In the genomic region with DNA sequence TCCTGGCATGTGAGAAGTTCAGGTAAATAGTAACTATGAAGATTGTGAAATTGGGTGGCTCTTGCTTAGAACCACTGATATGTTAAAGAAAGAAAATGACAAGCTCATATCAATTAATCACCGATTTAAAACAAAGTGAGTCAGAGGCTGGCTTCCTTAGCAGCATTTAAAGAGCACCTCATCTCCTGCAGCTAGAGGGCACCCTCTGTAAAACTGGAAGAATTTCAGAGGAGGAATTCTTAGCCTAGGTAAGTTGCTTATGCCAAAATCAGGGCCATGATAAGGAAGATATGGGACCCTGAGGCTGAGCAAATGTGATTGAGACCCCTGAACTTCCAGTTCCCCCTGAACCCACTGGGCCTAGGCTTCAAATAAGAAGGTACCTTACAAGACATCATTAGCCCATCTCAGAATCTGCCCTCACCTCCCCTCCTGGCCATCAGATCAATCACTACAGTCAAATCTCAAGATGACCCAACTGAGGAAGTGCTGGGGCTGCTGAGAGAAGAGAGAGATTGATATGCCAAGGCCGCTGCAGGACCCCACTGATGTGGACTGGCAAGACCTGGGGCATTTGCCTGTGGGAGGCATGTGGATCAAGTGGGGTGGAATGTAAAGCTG, we compare ENCODE assay signal across 1 cellular context.
TF ChIP-seq lines count a peak whose summit lies in the region.

No MANE protein-coding gene starts in this region.

TF ChIP-seq in endothelial cell of umbilical vein, 7 proteins besides CTCF, POLR2A, EP300 and RAD21:
- TF ChIP-seq GATA2 (IDR thresholded peaks at IDR 0.05; ENCODE audit: insufficient read depth, insufficient read length, low read depth, low read length) (peak; percentile 18), FOS (IDR thresholded peaks at IDR 0.05; ENCODE audit: borderline replicate concordance, insufficient read depth, low read length) (peak; percentile 40)
- TF ChIP-seq, protein P1, sequence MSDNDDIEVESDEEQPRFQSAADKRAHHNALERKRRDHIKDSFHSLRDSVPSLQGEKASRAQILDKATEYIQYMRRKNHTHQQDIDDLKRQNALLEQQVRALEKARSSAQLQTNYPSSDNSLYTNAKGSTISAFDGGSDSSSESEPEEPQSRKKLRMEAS (IDR thresholded peaks at IDR 0.05; ENCODE audit: insufficient read depth, insufficient read length), result no peak
